8 cellular contexts compared by ENCODE assay signal in genomic region chr1:19582318-19582717, GRCh38.
A peak's percentile ranks its signal among the peaks of the same experiment; 100 is the strongest.
DNase-seq lines count a peak whose midpoint lies in the region; ATAC-seq lines count a peak whose summit lies in the region.

No MANE protein-coding gene starts in this region.

- peak; percentile 88 to 95 for ATAC-seq in activated CD4-positive, CD25-positive, alpha-beta regulatory T cell treated with anti-CD3 and anti-CD28 coated beads, Interleukin-2, amount 50 U/mL, for 24 hours
- ATAC-seq in central memory CD8-positive, alpha-beta T cell (replicated peaks; ENCODE audit: extremely low read depth, poor library complexity, severe bottlenecking), result peak; percentile 70
- peak; percentile 95 for ATAC-seq in stimulated activated effector memory CD8-positive, alpha-beta T cell treated with anti-CD3 and anti-CD28 coated beads, Interleukin-12 subunit alpha, Interleukin-12 subunit beta, amount 100 ng/mL, for 72 hours
- no peak for ATAC-seq in HG02973 (IDR thresholded peaks at IDR 0.05; ENCODE audit: unreplicated experiment)

- WGBS in mesendoderm (ENCODE audit: extremely low coverage, insufficient coverage, low lambda C conversion rate), result no CpG with 5 or more reads among the region's 4 CpGs

- no peaks in the 10 kb centered on the region for H3K79me2 ChIP-seq in mesendoderm (ENCODE audit: control insufficient read depth, insufficient read depth, low read length)

- no peak overlapping the region for H3K27ac Mint-ChIP-seq in central memory CD8-positive, alpha-beta T cell (ENCODE audit: low read depth)
- H3K27ac Mint-ChIP-seq in stimulated activated effector memory CD8-positive, alpha-beta T cell treated with anti-CD3 and anti-CD28 coated beads, Interleukin-12 subunit alpha, Interleukin-12 subunit beta, amount 100 ng/mL, for 72 hours, result no peak overlapping the region

- no peak overlapping the region for H2AK5ac ChIP-seq in mesendoderm (ENCODE audit: low read length)

- H3K4ac ChIP-seq in mesendoderm (ENCODE audit: low read depth, low read length), result no peak overlapping the region

- H3K27ac ChIP-seq in mesendoderm (ENCODE audit: low read depth, low read length), result no peak overlapping the region

- H3K23ac ChIP-seq in mesendoderm (ENCODE audit: low read length), result no peak overlapping the region

- no peak overlapping the region for H2BK5ac ChIP-seq in mesendoderm (ENCODE audit: low read length)

- H3K27me3 Mint-ChIP-seq in central memory CD8-positive, alpha-beta T cell, result no peaks in the 10 kb centered on the region

- no peaks in the 10 kb centered on the region for H3K79me1 ChIP-seq in mesendoderm (ENCODE audit: low read length)

- no peaks in the 10 kb centered on the region for H3K4me1 ChIP-seq in mesendoderm (ENCODE audit: control insufficient read depth, low read depth, low read length)

- in situ Hi-C loops in G401 (cut with HindIII; ENCODE audit: low sequenced_read_pairs), result loop anchor here (25.0 kb wide), 1 partner anchor 195 kb away; no protein-coding TSS in a partner anchor

- H3K4me3 ChIP-seq in mesendoderm (ENCODE audit: low read length), result no peak overlapping the region

- no peak overlapping the region for H4K8ac ChIP-seq in mesendoderm (ENCODE audit: low read depth, low read length)

- no peaks in the 10 kb centered on the region for H3K36me3 ChIP-seq in mesendoderm (ENCODE audit: control insufficient read depth, insufficient read depth, low read length)

- H3K4me2 ChIP-seq in mesendoderm (ENCODE audit: low read length), result no peak overlapping the region

- no peaks in the 10 kb centered on the region for H3K27me3 ChIP-seq in mesendoderm (ENCODE audit: insufficient read depth, low read length, poor library complexity)

- no peak overlapping the region for H2BK120ac ChIP-seq in mesendoderm (ENCODE audit: low read depth, low read length)

- H2BK15ac ChIP-seq in mesendoderm (replicated peaks; ENCODE audit: low read depth), result no peak overlapping the region

- H3K36me3 Mint-ChIP-seq in central memory CD8-positive, alpha-beta T cell (ENCODE audit: insufficient read depth), result peaks cover 3% of the 10 kb centered on the region
- H3K36me3 Mint-ChIP-seq in stimulated activated effector memory CD8-positive, alpha-beta T cell treated with anti-CD3 and anti-CD28 coated beads, Interleukin-12 subunit alpha, Interleukin-12 subunit beta, amount 100 ng/mL, for 72 hours, result no peaks in the 10 kb centered on the region

- H3K9me3 Mint-ChIP-seq in central memory CD8-positive, alpha-beta T cell, result no peaks in the 10 kb centered on the region
- no peaks in the 10 kb centered on the region for H3K9me3 Mint-ChIP-seq in stimulated activated effector memory CD8-positive, alpha-beta T cell treated with anti-CD3 and anti-CD28 coated beads, Interleukin-12 subunit alpha, Interleukin-12 subunit beta, amount 100 ng/mL, for 72 hours

- H3K56ac ChIP-seq in mesendoderm (ENCODE audit: low read length), result no peak overlapping the region

- H4K5ac ChIP-seq in mesendoderm (ENCODE audit: low read length), result no peak overlapping the region

- H3K9ac ChIP-seq in mesendoderm (ENCODE audit: low read length), result no peak overlapping the region

- no peak overlapping the region for H3K4me3 Mint-ChIP-seq in central memory CD8-positive, alpha-beta T cell
- no peak overlapping the region for H3K4me3 Mint-ChIP-seq in stimulated activated effector memory CD8-positive, alpha-beta T cell treated with anti-CD3 and anti-CD28 coated beads, Interleukin-12 subunit alpha, Interleukin-12 subunit beta, amount 100 ng/mL, for 72 hours

- H3K18ac ChIP-seq in mesendoderm (ENCODE audit: low read length), result no peak overlapping the region

- H3K4me1 Mint-ChIP-seq in central memory CD8-positive, alpha-beta T cell, result no peaks in the 10 kb centered on the region
- no peaks in the 10 kb centered on the region for H3K4me1 Mint-ChIP-seq in stimulated activated effector memory CD8-positive, alpha-beta T cell treated with anti-CD3 and anti-CD28 coated beads, Interleukin-12 subunit alpha, Interleukin-12 subunit beta, amount 100 ng/mL, for 72 hours

- peak; percentile 12 for DNase-seq in G401 (ENCODE audit: low spot score)
- DNase-seq in LoVo (ENCODE audit: low spot score), result peak; percentile 42
- peak; percentile 53 to 68 for DNase-seq in central memory CD8-positive, alpha-beta T cell (ENCODE audit: low spot score in 2 of 2)
- peak; percentile 82 for DNase-seq in mesendoderm
- peak; percentile 74 to 89 for DNase-seq in stimulated activated effector memory CD8-positive, alpha-beta T cell treated with anti-CD3 and anti-CD28 coated beads, Interleukin-12 subunit alpha, Interleukin-12 subunit beta, amount 100 ng/mL, for 72 hours (ENCODE audit: low spot score in 2 of 2)
- no peak for DNase-seq in SIG-M5 treated with dmso at 0.1 percent for 504 hours (lab: John Stamatoyannopoulos, UW; ENCODE audit: unreplicated experiment)
